Comparison of ENCODE assay signal across 7 cellular contexts in genomic region chrX:130120746-130121504, GRCh38.
DNase-seq lines count a peak whose midpoint lies in the region; ATAC-seq and TF ChIP-seq lines count a peak whose summit lies in the region.

No MANE protein-coding gene starts in this region.

- H3K9me3 ChIP-seq in mucosa of rectum (ENCODE audit: control insufficient read depth in 2 of 2, low read length in 2 of 2), result no peaks in the 10 kb centered on the region

- H3K9ac ChIP-seq in mucosa of rectum (ENCODE audit: low read depth in 1 of 2, low read length in 2 of 2), result peak overlapping the region in 1 of 2 donors; percentile 61

- peak; percentile 36 for TF ChIP-seq POLR2A in erythroblast (IDR thresholded peaks at IDR 0.05; ENCODE audit: low read length)

- no peaks in the 10 kb centered on the region for H3K36me3 ChIP-seq in mucosa of rectum (ENCODE audit: control insufficient read depth in 2 of 2, insufficient read depth in 2 of 2, low read length in 2 of 2)

- DNase-seq in NCI-H526 treated with DMSO at 0.1 percent for 48 hours (lab: John Stamatoyannopoulos, UW) (peak; percentile 22), activated T-cell treated with anti-CD3 and anti-CD28 coated beads for 1 hour (ENCODE audit: low read depth) (peak; percentile 50), erythroblast (lab: John Stamatoyannopoulos, UW) (peak; percentile 80 to 91)
- DNase-seq in stimulated activated CD8-positive, alpha-beta memory T cell treated with anti-CD3 and anti-CD28 coated beads, Interleukin-7, amount 100 ng/mL, for 1 hour (ENCODE audit: low read depth in 2 of 2), result peak; percentile 27 to 37

- H3K27ac ChIP-seq in mucosa of rectum (ENCODE audit: low read depth in 2 of 2, low read length in 2 of 2), result peak overlapping the region; percentile 48

- H3K27me3 ChIP-seq in mucosa of rectum (ENCODE audit: control insufficient read depth in 2 of 2, insufficient read depth in 2 of 2, low read length in 2 of 2), result no peaks in the 10 kb centered on the region

- peaks cover 0 to 2% of the 10 kb centered on the region in 2 donors for H3K4me1 ChIP-seq in mucosa of rectum (ENCODE audit: control insufficient read depth in 2 of 2, insufficient read depth in 2 of 2, low read length in 2 of 2)

- ATAC-seq in GM18498 (IDR thresholded peaks at IDR 0.05; ENCODE audit: unreplicated experiment) (peak; percentile 80), HG02840 (IDR thresholded peaks at IDR 0.05; ENCODE audit: low FRiP score, unreplicated experiment) (peak; percentile 51)

- H3K4me3 ChIP-seq in mucosa of rectum (ENCODE audit: low read length in 2 of 2), result peak overlapping the region; percentile 45 to 54

Comparison
In these comparisons a context has a peak if more than half of its experiments do, and no peak if none do; other contexts are left out.
1. Peak in every context shown above with its lines: DNase-seq, ATAC-seq, H3K4me3 ChIP-seq and H3K27ac ChIP-seq.
2. DNase-seq: peak in every context shown above with its lines; median percentile 86 in erythroblast; 50 in activated T-cell treated with anti-CD3 and anti-CD28 coated beads for 1 hour; 32 in stimulated activated CD8-positive, alpha-beta memory T cell treated with anti-CD3 and anti-CD28 coated beads, Interleukin-7, amount 100 ng/mL, for 1 hour; 22 in NCI-H526 treated with DMSO at 0.1 percent for 48 hours.